ENCODE assay signal across 8 cellular contexts in the genomic region with DNA sequence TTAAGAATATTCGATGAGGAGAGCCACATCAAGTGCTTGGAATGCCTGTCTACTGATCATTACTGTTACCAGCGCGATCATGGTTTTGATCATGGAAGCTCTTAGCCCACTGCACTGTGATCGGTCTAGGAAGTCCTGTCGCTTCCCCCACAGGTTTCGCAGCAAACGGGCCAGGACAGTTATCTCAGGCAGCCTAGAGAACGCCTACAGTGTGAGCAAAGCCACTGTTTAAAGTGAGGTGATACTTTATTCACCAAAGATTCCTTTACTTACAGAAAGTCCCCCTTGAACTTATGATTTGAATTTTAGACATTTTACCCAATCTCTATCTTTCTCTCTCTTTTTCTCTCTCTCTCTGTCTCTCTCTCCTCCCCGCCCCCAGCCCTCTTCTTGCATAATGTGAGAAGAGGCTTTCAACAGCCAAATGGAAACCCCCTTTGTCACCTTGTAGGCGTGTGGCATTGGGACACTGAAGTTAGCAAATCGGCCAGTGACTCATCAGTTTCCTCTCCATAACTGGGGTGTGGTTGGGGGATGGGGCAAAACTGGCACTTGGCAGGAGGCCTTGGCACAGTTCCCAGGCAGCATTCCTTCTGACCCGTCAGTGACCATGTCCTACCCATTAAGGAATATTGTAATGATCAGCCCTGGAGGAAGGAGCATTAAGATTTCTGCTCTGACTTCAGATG.
DNase-seq lines count a peak whose midpoint lies in the region; ATAC-seq and TF ChIP-seq lines count a peak whose summit lies in the region.

No MANE protein-coding gene starts in this region.

- peak; percentile 61 for ATAC-seq in GM21825 (IDR thresholded peaks at IDR 0.05; ENCODE audit: unreplicated experiment)

- no peak for TF ChIP-seq CTCF in liver (IDR thresholded peaks at IDR 0.05; ENCODE audit: low read depth, low read length, missing input control)

- 57% methylated on average over 12 of the region's 12 CpGs for WGBS in liver

- DNase-seq in GM03348 (ENCODE audit: low spot score), result peak; percentile 84
- peak; percentile 61 to 65 for DNase-seq in Kasumi-1 (lab: John Stamatoyannopoulos, UW)
- DNase-seq in activated CD4-positive, CD25-positive, alpha-beta regulatory T cell treated with anti-CD3 and anti-CD28 coated beads, Interleukin-2, amount 50 U/mL, for 16 hours (ENCODE audit: low read depth, low spot score), result peak; percentile 74
- peak in 24 of 61 donors; percentile 7 to 76 (median 29) for DNase-seq in caudate nucleus (lab: John Stamatoyannopoulos, UW)
- peak; percentile 70 to 84 (median 79) for DNase-seq in stimulated activated CD4-positive, alpha-beta T cell treated with anti-CD3 and anti-CD28 coated beads, TNF-alpha, amount 100 ng/mL, for 48 hours (ENCODE audit: low read depth in 3 of 3)
- DNase-seq in NCI-H2081 treated with DMSO at 0.1 percent for 48 hours (lab: John Stamatoyannopoulos, UW), result no peak

- peak; percentile 21 to 51 for TF ChIP-seq RAD21 in liver (IDR thresholded peaks at IDR 0.05)

- no peaks in the 10 kb centered on the region for H3K36me3 ChIP-seq in liver (ENCODE audit: control insufficient read depth in 4 of 4, insufficient read depth in 3 of 4, low read depth in 1 of 4, low read length in 3 of 4)

- H3K27me3 ChIP-seq in liver (ENCODE audit: control insufficient read depth in 4 of 4, insufficient read depth in 4 of 4, low read length in 3 of 4), result no peaks in the 10 kb centered on the region

- H3K9me3 ChIP-seq in liver (ENCODE audit: control insufficient read depth in 4 of 4, low read length in 3 of 4), result no peaks in the 10 kb centered on the region

- H3K9ac ChIP-seq in liver (ENCODE audit: low read depth in 1 of 2, low read length in 2 of 2), result no peak overlapping the region

- peaks cover 0 to 15% (median 6%) of the 10 kb centered on the region in 4 donors for H3K4me1 ChIP-seq in liver (ENCODE audit: control insufficient read depth in 4 of 4, insufficient read depth in 4 of 4, low read length in 3 of 4)

- H3K27ac ChIP-seq in caudate nucleus (ENCODE audit: low read depth, low read length) (peak overlapping the region; percentile 97), liver (ENCODE audit: low read depth in 1 of 2, low read length in 2 of 2) (peak overlapping the region in 1 of 2 donors; percentile 26)

- no peak overlapping the region for H3K4me3 ChIP-seq in liver (ENCODE audit: low read depth in 1 of 3, low read length in 3 of 3)

TF ChIP-seq in liver, 16 proteins besides CTCF, POLR2A, EP300 and RAD21:
- TF ChIP-seq JUND (IDR thresholded peaks at IDR 0.05), result peak; percentile 97 to 98
- TF ChIP-seq, protein P1, sequence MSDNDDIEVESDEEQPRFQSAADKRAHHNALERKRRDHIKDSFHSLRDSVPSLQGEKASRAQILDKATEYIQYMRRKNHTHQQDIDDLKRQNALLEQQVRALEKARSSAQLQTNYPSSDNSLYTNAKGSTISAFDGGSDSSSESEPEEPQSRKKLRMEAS (IDR thresholded peaks at IDR 0.05), result peak; percentile 72
- TF ChIP-seq, protein P2, sequence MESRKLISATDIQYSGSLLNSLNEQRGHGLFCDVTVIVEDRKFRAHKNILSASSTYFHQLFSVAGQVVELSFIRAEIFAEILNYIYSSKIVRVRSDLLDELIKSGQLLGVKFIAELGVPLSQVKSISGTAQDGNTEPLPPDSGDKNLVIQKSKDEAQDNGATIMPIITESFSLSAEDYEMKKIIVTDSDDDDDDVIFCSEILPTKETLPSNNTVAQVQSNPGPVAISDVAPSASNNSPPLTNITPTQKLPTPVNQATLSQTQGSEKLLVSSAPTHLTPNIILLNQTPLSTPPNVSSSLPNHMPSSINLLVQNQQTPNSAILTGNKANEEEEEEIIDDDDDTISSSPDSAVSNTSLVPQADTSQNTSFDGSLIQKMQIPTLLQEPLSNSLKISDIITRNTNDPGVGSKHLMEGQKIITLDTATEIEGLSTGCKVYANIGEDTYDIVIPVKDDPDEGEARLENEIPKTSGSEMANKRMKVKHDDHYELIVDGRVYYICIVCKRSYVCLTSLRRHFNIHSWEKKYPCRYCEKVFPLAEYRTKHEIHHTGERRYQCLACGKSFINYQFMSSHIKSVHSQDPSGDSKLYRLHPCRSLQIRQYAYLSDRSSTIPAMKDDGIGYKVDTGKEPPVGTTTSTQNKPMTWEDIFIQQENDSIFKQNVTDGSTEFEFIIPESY (IDR thresholded peaks at IDR 0.05), result peak; percentile 61
- TF ChIP-seq GABPA (IDR thresholded peaks at IDR 0.05 in 1 of 2, conservative IDR thresholded peaks at IDR 0.05 in 1 of 2), result no peak
- TF ChIP-seq RXRA (IDR thresholded peaks at IDR 0.05), result peak in 1 of 2 donors; percentile 86
- peak; percentile 55 for TF ChIP-seq SP1 (IDR thresholded peaks at IDR 0.05)
- TF ChIP-seq, protein P3, sequence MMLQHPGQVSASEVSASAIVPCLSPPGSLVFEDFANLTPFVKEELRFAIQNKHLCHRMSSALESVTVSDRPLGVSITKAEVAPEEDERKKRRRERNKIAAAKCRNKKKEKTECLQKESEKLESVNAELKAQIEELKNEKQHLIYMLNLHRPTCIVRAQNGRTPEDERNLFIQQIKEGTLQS (IDR thresholded peaks at IDR 0.05), result peak; percentile 93
- TF ChIP-seq FOXA2 (IDR thresholded peaks at IDR 0.05), result peak; percentile 30
- TF ChIP-seq TAF1 (conservative IDR thresholded peaks at IDR 0.05), result no peak
- peak; percentile 15 to 70 for TF ChIP-seq HNF4A (conservative IDR thresholded peaks at IDR 0.05)
- peak; percentile 63 for TF ChIP-seq YY1 (IDR thresholded peaks at IDR 0.05)
- TF ChIP-seq EGR1 (IDR thresholded peaks at IDR 0.05; ENCODE audit: low read depth in 2 of 2), result peak in 1 of 2 donors; percentile 81
- no peak for TF ChIP-seq HNF4G (IDR thresholded peaks at IDR 0.05)
- TF ChIP-seq NR2F2 (IDR thresholded peaks at IDR 0.05), result no peak
- TF ChIP-seq REST (IDR thresholded peaks at IDR 0.05), result peak; percentile 56
- peak; percentile 58 for TF ChIP-seq FOXA1 (IDR thresholded peaks at IDR 0.05)
